In the genomic region with DNA sequence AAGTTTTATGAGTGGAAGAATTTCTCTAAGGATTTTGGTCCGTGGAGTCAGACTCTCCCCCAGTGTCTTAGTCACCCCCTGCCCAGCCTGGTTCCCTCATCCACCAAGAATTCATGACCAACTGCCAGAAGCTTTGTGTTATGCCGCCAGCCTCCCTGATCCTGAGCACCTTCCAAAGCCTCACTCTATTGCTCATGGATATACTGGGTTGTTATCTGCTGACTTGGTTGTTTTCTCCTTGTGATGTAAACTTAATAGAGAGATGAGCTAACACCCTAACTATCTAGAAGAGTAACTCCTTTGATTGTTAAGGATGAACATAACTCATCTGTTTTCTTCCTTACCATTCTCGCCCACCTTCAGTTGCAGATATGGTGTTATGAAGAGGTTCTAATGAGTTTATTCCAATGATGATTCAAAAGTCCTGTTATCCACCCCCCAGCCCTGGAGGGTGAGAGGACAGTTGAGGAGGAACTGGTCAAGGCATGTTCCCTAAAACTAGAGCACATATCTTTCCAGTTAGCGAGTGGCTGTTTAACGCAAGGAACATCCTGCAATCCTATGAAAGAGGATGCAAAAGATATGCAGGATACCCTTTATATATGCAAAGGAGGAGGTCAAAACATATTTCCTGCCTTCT, we compare ENCODE assay signal across 8 cellular contexts. TPM values are rescaled to one million over a fixed set of nuclear protein-coding genes. Genes with fewer than 3 reads are reported as not detected.
A peak's percentile ranks its signal among the peaks of the same experiment; 100 is the strongest.
DNase-seq lines count a peak whose midpoint lies in the region; ATAC-seq and TF ChIP-seq lines count a peak whose summit lies in the region.

No MANE protein-coding gene starts in this region.

- peaks cover 6% of the 10 kb centered on the region for H3K36me3 ChIP-seq in mesodermal cell (ENCODE audit: control insufficient read depth, insufficient read depth, low read length)

- TF ChIP-seq CTCF in AG09309 (IDR thresholded peaks at IDR 0.05; ENCODE audit: control insufficient read depth, insufficient read depth, low read depth, low read length, missing control alignments) (no peak), CD14-positive monocyte (IDR thresholded peaks at IDR 0.05) (no peak)

- intact Hi-C loops in CD14-positive monocyte (cut with micrococcal nuclease): no loop called here

- no peak for ATAC-seq in HG03378 (IDR thresholded peaks at IDR 0.05; ENCODE audit: unreplicated experiment)

- H3K4me1 Mint-ChIP-seq in CD14-positive monocyte: peaks cover 27% of the 10 kb centered on the region

- peak overlapping the region; percentile 58 for H3K27ac ChIP-seq in mesodermal cell (ENCODE audit: low read depth, low read length, severe bottlenecking)

- H3K9me3 ChIP-seq in mesodermal cell (ENCODE audit: control insufficient read depth, low read length): no peaks in the 10 kb centered on the region

- H3K27me3 Mint-ChIP-seq in CD14-positive monocyte (ENCODE audit: low read depth in 3 of 3): peaks cover 2 to 7% (median 2%) of the 10 kb centered on the region in 3 donors

- peaks cover 11% of the 10 kb centered on the region for H3K4me1 ChIP-seq in mesodermal cell (ENCODE audit: control insufficient read depth, insufficient read depth, low read length, poor library complexity, severe bottlenecking)

- H3K4me3 ChIP-seq in AG09309 (ENCODE audit: control insufficient read depth, low read depth, low read length): no peak overlapping the region
- peak overlapping the region; percentile 95 for H3K4me3 ChIP-seq in mesodermal cell (ENCODE audit: extremely low read depth, insufficient read depth, low read length, poor library complexity, severe bottlenecking)

- DNase-seq in AG09309 (ENCODE audit: low read depth) (peak; percentile 75), HK-2 (ENCODE audit: unreplicated experiment) (peak; percentile 54), amniotic epithelial cell (ENCODE audit: low read depth) (peak; percentile 98), NCI-H1417 treated with DMSO at 0.1 percent for 48 hours (lab: John Stamatoyannopoulos, UW) (no peak), NCI-H2081 treated with DMSO at 0.1 percent for 48 hours (lab: John Stamatoyannopoulos, UW) (no peak), CD14-positive monocyte (ENCODE audit: low spot score) (no peak)

- peaks cover 4 to 8% of the 10 kb centered on the region in 2 donors for H3K36me3 Mint-ChIP-seq in CD14-positive monocyte

- no CpG with 5 or more reads among the region's 5 CpGs for WGBS in mesodermal cell (ENCODE audit: insufficient coverage in 2 of 2), 2 experiments

- H3K27ac Mint-ChIP-seq in CD14-positive monocyte: peak overlapping the region in 2 of 7 donors; percentile 23 to 52

- peak overlapping the region in 1 of 2 donors; percentile 76 for H3K4me3 Mint-ChIP-seq in CD14-positive monocyte

- no peaks in the 10 kb centered on the region for H3K9me3 Mint-ChIP-seq in CD14-positive monocyte

RNA-seq across cellular contexts. Expression of a gene that starts 1.5 kb away (rescaled TPM):
- polyA plus RNA-seq in mesodermal cell (2013, experiment 1 of 2): 161 TPM
- 136 TPM for polyA plus RNA-seq in mesodermal cell (2013, experiment 2 of 2)
- 10 to 100 TPM; 48.4 to 48.8 TPM for polyA plus RNA-seq in CD14-positive monocyte

RNA-seq across cellular contexts. Expression of a gene that starts 16.3 kb away (rescaled TPM):
- polyA plus RNA-seq in mesodermal cell (2013, experiment 1 of 2): not detected
- polyA plus RNA-seq in mesodermal cell (2013, experiment 2 of 2): not detected
- polyA plus RNA-seq in CD14-positive monocyte: not detected

RNA-seq across cellular contexts. Expression of a gene that starts 36.1 kb away (rescaled TPM):
- polyA plus RNA-seq in mesodermal cell (2013, experiment 1 of 2): not detected
- not detected for polyA plus RNA-seq in mesodermal cell (2013, experiment 2 of 2)
- polyA plus RNA-seq in CD14-positive monocyte: not detected

RNA-seq across cellular contexts. Expression of a gene that starts 51.6 kb away (rescaled TPM):
- not detected for polyA plus RNA-seq in mesodermal cell (2013, experiment 1 of 2)
- polyA plus RNA-seq in mesodermal cell (2013, experiment 2 of 2): not detected
- polyA plus RNA-seq in CD14-positive monocyte: not detected

RNA-seq across cellular contexts. Expression of a gene that starts 51.7 kb away (rescaled TPM):
- 42.4 TPM for polyA plus RNA-seq in mesodermal cell (2013, experiment 1 of 2)
- polyA plus RNA-seq in mesodermal cell (2013, experiment 2 of 2): 34.9 TPM
- polyA plus RNA-seq in CD14-positive monocyte: 10 to 100 TPM in 1 of 2 donors, 1 to 10 TPM in 1; 9.4 to 11.8 TPM

Comparison
In these comparisons a context has a peak if more than half of its experiments do, and no peak if none do; other contexts are left out.
1. DNase-seq: peak in AG09309 (single experiment), HK-2 (single experiment) and amniotic epithelial cell (single experiment); none in NCI-H1417 treated with DMSO at 0.1 percent for 48 hours (single experiment), NCI-H2081 treated with DMSO at 0.1 percent for 48 hours (single experiment) and CD14-positive monocyte (single experiment).